8 cellular contexts compared by ENCODE assay signal in the genomic region with DNA sequence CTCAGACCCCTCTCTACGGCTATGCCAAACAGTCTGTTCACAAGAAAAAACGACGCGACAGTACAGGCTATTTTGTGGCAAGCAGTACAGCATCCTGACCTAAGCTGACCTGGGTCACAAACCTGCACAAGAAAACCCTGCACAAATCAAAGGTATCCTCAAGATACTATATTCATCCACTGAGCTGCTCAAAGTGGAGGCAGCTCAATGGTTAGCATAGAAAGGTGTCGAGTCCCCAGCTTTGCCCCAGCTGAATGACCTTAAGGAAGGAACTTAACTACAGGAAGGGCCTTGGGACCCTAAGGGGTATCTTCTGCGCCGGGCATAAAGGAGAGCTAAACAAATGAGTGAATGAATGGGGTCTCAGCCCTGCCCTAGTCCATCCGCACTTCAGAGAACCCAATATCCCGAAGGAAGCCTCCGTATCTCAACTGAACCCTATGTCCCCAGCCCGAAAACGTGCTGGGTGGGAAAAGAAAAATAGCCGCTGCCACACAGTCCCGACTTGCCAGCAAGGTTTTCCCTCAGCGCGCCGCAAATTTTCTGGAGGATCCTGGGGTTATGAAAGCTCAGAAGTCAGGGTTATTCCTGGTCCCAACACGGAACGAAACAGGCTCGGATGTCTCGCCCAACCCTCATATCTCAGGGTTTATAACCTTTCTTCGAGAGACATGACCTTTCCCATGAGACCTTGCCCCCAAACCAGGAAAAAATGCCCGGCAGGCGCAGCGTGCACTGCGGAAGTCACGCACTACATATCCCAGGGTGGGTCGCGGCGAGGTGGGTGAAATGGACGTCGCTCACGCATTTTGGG. TPM values are rescaled to one million over a fixed set of nuclear protein-coding genes. Genes with fewer than 3 reads are reported as not detected.
DNase-seq lines count a peak whose midpoint lies in the region; ATAC-seq, FAIRE-seq and TF ChIP-seq lines count a peak whose summit lies in the region.

A gene with protein sequence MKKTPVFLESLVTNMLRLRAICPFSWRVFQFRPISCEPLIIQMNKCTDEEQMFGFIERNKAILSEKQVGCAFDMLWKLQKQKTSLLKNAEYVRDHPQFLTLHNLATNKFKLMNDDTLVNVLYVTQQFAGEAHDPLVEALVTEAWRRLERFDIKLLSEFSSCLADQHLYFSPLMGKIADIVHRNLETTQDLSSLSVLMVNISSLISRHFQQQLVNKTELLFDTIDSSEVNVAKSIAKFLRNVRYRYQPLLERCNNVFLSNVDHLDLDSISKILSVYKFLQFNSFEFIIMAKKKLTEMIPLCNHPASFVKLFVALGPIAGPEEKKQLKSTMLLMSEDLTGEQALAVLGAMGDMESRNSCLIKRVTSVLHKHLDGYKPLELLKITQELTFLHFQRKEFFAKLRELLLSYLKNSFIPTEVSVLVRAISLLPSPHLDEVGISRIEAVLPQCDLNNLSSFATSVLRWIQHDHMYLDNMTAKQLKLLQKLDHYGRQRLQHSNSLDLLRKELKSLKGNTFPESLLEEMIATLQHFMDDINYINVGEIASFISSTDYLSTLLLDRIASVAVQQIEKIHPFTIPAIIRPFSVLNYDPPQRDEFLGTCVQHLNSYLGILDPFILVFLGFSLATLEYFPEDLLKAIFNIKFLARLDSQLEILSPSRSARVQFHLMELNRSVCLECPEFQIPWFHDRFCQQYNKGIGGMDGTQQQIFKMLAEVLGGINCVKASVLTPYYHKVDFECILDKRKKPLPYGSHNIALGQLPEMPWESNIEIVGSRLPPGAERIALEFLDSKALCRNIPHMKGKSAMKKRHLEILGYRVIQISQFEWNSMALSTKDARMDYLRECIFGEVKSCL (minus strand): TSS at position 706 of the 814 bp plus-strand sequence. CDS start 1,836 bp downstream, outside the sequence.

- TF ChIP-seq POLR2A in GM19193 (IDR thresholded peaks at IDR 0.05; ENCODE audit: extremely low read depth, insufficient read depth, insufficient read length): peak; percentile 64

- intact Hi-C loops in left colon (cut with DNase I, micrococcal nuclease): loop anchor here in 1 of 2 donors (10.0 kb wide), 1 partner anchor 111 kb away; no protein-coding TSS in a partner anchor

- ATAC-seq in HG03439 (IDR thresholded peaks at IDR 0.05; ENCODE audit: unreplicated experiment) (peak; percentile 97), left colon (peak; percentile 98)

- DNase-seq in AG20443 (ENCODE audit: low spot score): peak; percentile 94
- peak; percentile 88 for DNase-seq in NCI-H524 treated with DMSO at 0.1 percent for 48 hours (lab: John Stamatoyannopoulos, UW)
- peak; percentile 85 to 89 for DNase-seq in activated CD4-positive, alpha-beta T cell treated with anti-CD3 and anti-CD28 coated beads for 4 hours
- DNase-seq in left colon: peak; percentile 93 to 94
- peak; percentile 90 for DNase-seq in stimulated activated CD4-positive, alpha-beta T cell treated with anti-CD3 and anti-CD28 coated beads, Interleukin-1b, Interleukin-23, amount 100 ng/mL, for 48 hours

- FAIRE-seq in colon (lab: Jason Lieb, UNC): peak; percentile 60

RNA-seq across cellular contexts. Expression of the gene that starts here (rescaled TPM):
- 10 to 100 TPM; 65.8 to 69.2 TPM for total RNA-seq in left colon

Comparison
In these comparisons a context has a peak if more than half of its experiments do, and no peak if none do; other contexts are left out.
1. Peak in every context shown above with its lines: DNase-seq and ATAC-seq.